Comparison of ENCODE assay signal across 26 cellular contexts in the genomic region with DNA sequence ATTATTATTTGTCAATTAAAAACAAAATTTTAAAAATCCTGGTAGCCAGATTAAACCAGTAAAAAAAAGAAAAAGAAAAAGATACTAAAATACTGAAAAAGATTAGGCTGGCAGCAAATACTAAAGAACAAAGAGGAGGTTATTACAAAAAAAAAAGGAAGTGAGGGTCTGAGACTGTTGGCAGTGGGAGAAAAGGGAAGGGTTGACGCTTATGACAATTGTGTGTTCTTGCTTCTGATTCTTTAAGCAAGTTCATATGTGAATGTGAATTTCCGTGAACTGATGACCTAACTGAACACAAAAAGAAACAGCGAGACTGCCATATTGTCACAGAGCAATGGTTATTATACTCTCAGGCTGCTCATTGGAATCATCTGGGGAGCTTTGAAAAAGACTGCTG. TPM values are rescaled to one million over a fixed set of nuclear protein-coding genes. Genes with fewer than 3 reads are reported as not detected.
"Had no signal": no experiment of that assay in that cellular context is flagged by ENCODE, and none has a peak within 500 bp of the region (broad histone marks: within the 10 kb centered on the region; RNA-seq: fewer than 3 reads in every experiment).

No MANE protein-coding gene starts in this region.

- H3K9me3 Mint-ChIP-seq: activated naive CD4-positive, alpha-beta T cell treated with anti-CD3 and anti-CD28 coated beads, Interleukin-2, amount 50 U/mL, for 72 hours; activated T-helper 17 cell treated with anti-CD3 and anti-CD28 coated beads, Interleukin-2, amount 50 U/mL, for 72 hours; natural killer cell; stimulated activated effector memory CD8-positive, alpha-beta T cell treated with anti-CD3 and anti-CD28 coated beads, Interleukin-12 subunit alpha, Interleukin-12 subunit beta, amount 100 ng/mL, for 72 hours; stimulated activated naive CD8-positive, alpha-beta T cell treated with anti-CD3 and anti-CD28 coated beads, Interleukin-15, amount 100 ng/mL, for 72 hours had no signal

- H3K36me3 ChIP-seq: left lung, tibial nerve, uterus, WERI-Rb-1 had no signal

- H3K27ac Mint-ChIP-seq: activated naive CD4-positive, alpha-beta T cell treated with anti-CD3 and anti-CD28 coated beads, Interleukin-2, amount 50 U/mL, for 72 hours; activated T-helper 17 cell treated with anti-CD3 and anti-CD28 coated beads, Interleukin-2, amount 50 U/mL, for 72 hours; brain; mesothelial cell of epicardium; natural killer cell; stimulated activated effector memory CD8-positive, alpha-beta T cell treated with anti-CD3 and anti-CD28 coated beads, Interleukin-12 subunit alpha, Interleukin-12 subunit beta, amount 100 ng/mL, for 72 hours; stimulated activated naive CD8-positive, alpha-beta T cell treated with anti-CD3 and anti-CD28 coated beads, Interleukin-15, amount 100 ng/mL, for 72 hours had no signal

- H3K27me3 ChIP-seq: foreskin keratinocyte, left lung, tibial nerve, uterus had no signal

- H3K27me3 Mint-ChIP-seq: activated T-helper 17 cell treated with anti-CD3 and anti-CD28 coated beads, Interleukin-2, amount 50 U/mL, for 72 hours; brain; stimulated activated naive CD8-positive, alpha-beta T cell treated with anti-CD3 and anti-CD28 coated beads, Interleukin-15, amount 100 ng/mL, for 72 hours had no signal

- H3K36me3 Mint-ChIP-seq: activated naive CD4-positive, alpha-beta T cell treated with anti-CD3 and anti-CD28 coated beads, Interleukin-2, amount 50 U/mL, for 72 hours; brain; mesothelial cell of epicardium; natural killer cell; stimulated activated effector memory CD8-positive, alpha-beta T cell treated with anti-CD3 and anti-CD28 coated beads, Interleukin-12 subunit alpha, Interleukin-12 subunit beta, amount 100 ng/mL, for 72 hours had no signal

- H3K4me1 Mint-ChIP-seq: activated T-helper 17 cell treated with anti-CD3 and anti-CD28 coated beads, Interleukin-2, amount 50 U/mL, for 72 hours; natural killer cell; stimulated activated effector memory CD8-positive, alpha-beta T cell treated with anti-CD3 and anti-CD28 coated beads, Interleukin-12 subunit alpha, Interleukin-12 subunit beta, amount 100 ng/mL, for 72 hours; stimulated activated naive CD8-positive, alpha-beta T cell treated with anti-CD3 and anti-CD28 coated beads, Interleukin-15, amount 100 ng/mL, for 72 hours had no signal

- H3K4me3 Mint-ChIP-seq: activated T-helper 17 cell treated with anti-CD3 and anti-CD28 coated beads, Interleukin-2, amount 50 U/mL, for 72 hours; brain; mesothelial cell of epicardium; natural killer cell; stimulated activated effector memory CD8-positive, alpha-beta T cell treated with anti-CD3 and anti-CD28 coated beads, Interleukin-12 subunit alpha, Interleukin-12 subunit beta, amount 100 ng/mL, for 72 hours; stimulated activated naive CD8-positive, alpha-beta T cell treated with anti-CD3 and anti-CD28 coated beads, Interleukin-15, amount 100 ng/mL, for 72 hours had no signal

- H3K9me3 ChIP-seq: left lung, tibial nerve, uterus had no signal

- DNase-seq: activated CD4-positive, alpha-beta T cell treated with anti-CD3 and anti-CD28 coated beads for 1 hour; activated CD4-positive, alpha-beta T cell treated with anti-CD3 and anti-CD28 coated beads, Interleukin-2, amount 50 U/mL, for 1 hour; activated T-cell treated with anti-CD3 and anti-CD28 coated beads, Interleukin-2, amount 50 U/mL, for 1 hour; aorta; erythroblast; foreskin keratinocyte; left lung; natural killer cell; small intestine; stimulated activated CD4-positive, alpha-beta T cell treated with anti-CD3 and anti-CD28 coated beads, Interleukin-2, amount 100 ng/mL, for 24 hours; stimulated activated naive CD8-positive, alpha-beta T cell treated with anti-CD3 and anti-CD28 coated beads, Interleukin-15, amount 100 ng/mL, for 72 hours; T1000; uterus; WERI-Rb-1 had no signal

- H3K4me3 ChIP-seq: left lung, tibial nerve, uterus had no signal

- H3K27ac ChIP-seq: foreskin keratinocyte, tibial nerve, uterus, WERI-Rb-1 had no signal

- ATAC-seq: activated naive CD4-positive, alpha-beta T cell treated with anti-CD3 and anti-CD28 coated beads, Interleukin-2, amount 50 U/mL, for 72 hours; activated T-helper 17 cell treated with anti-CD3 and anti-CD28 coated beads, Interleukin-2, amount 50 U/mL, for 72 hours; foreskin keratinocyte; natural killer cell; sciatic nerve; stimulated activated effector memory CD8-positive, alpha-beta T cell treated with anti-CD3 and anti-CD28 coated beads, Interleukin-12 subunit alpha, Interleukin-12 subunit beta, amount 100 ng/mL, for 72 hours; stimulated activated naive CD8-positive, alpha-beta T cell treated with anti-CD3 and anti-CD28 coated beads, Interleukin-15, amount 100 ng/mL, for 72 hours had no signal

- H3K4me1 ChIP-seq: foreskin keratinocyte, uterus had no signal

RNA-seq across cellular contexts. Expression of a gene that starts 56.5 kb away (rescaled TPM):
- total RNA-seq: cardiac septum, chondrocyte, foreskin keratinocyte, glomerular endothelial cell, lung microvascular endothelial cell, osteoblast had no signal
- polyA plus RNA-seq: aorta, foreskin keratinocyte had no signal
